1 cellular context compared by ENCODE assay signal in genomic region chr18:48186861-48187260, GRCh38.
TF ChIP-seq lines count a peak whose summit lies in the region.

No MANE protein-coding gene starts in this region.

TF ChIP-seq in IMR-90, 13 proteins besides CTCF, POLR2A, EP300 and RAD21 (continued from another document):
- TF ChIP-seq ELK1 (IDR thresholded peaks at IDR 0.05; ENCODE audit: borderline replicate concordance, low read depth, low read length) (no peak), MAFK (IDR thresholded peaks at IDR 0.05; ENCODE audit: low read depth, low read length) (no peak), MAZ (IDR thresholded peaks at IDR 0.05; ENCODE audit: borderline replicate concordance, low read depth, low read length) (no peak), CEBPB (IDR thresholded peaks at IDR 0.05; ENCODE audit: low read depth, low read length) (no peak), SMC3 (IDR thresholded peaks at IDR 0.05; ENCODE audit: low read depth, low read length) (no peak), MXI1 (IDR thresholded peaks at IDR 0.05; ENCODE audit: borderline replicate concordance, low read depth, low read length) (no peak), RCOR1 (IDR thresholded peaks at IDR 0.05; ENCODE audit: insufficient replicate concordance, low read length) (no peak)
TF ChIP-seq in IMR-90: peak in this region for 0.
